1 cellular context compared by ENCODE assay signal in the genomic region with DNA sequence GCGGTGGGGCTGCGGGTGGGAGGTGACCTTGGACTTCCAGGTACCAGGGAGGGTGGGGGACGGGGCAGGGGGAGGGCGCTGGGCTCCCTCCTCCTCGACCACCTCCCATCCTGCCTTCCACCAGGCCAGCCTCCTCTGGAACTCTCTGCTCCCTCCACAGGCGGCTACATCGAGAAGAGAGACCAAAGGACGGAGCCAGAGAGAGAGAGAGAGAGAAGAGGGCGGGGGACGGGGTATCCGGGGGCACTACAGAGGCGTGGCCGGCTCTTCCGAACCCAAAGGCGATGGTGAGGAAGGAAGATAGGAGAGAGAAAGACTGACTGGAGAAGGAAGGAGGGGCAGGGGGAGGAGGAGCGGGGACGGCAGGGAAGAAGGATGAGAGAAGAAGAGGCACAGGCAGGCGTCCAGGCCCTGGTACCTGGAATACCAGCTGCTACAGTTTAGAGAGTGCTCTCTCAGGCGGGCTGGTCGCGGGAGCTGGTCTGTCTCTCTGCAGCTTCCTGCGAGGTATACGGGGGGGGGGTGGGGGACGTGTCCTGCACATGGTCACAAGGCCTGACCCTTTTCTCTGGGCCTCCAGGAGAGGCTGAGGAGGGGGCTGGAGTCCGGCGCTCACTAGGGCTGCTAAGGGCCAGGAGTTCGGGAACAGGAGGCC.
TF ChIP-seq lines count a peak whose summit lies in the region.

No MANE protein-coding gene starts in this region.

TF ChIP-seq in SK-N-SH treated with all-trans-retinoic acid at 6 μM for 48 hours, 23 proteins besides CTCF, POLR2A, EP300 and RAD21 (continued from another document):
- TF ChIP-seq, protein P1, sequence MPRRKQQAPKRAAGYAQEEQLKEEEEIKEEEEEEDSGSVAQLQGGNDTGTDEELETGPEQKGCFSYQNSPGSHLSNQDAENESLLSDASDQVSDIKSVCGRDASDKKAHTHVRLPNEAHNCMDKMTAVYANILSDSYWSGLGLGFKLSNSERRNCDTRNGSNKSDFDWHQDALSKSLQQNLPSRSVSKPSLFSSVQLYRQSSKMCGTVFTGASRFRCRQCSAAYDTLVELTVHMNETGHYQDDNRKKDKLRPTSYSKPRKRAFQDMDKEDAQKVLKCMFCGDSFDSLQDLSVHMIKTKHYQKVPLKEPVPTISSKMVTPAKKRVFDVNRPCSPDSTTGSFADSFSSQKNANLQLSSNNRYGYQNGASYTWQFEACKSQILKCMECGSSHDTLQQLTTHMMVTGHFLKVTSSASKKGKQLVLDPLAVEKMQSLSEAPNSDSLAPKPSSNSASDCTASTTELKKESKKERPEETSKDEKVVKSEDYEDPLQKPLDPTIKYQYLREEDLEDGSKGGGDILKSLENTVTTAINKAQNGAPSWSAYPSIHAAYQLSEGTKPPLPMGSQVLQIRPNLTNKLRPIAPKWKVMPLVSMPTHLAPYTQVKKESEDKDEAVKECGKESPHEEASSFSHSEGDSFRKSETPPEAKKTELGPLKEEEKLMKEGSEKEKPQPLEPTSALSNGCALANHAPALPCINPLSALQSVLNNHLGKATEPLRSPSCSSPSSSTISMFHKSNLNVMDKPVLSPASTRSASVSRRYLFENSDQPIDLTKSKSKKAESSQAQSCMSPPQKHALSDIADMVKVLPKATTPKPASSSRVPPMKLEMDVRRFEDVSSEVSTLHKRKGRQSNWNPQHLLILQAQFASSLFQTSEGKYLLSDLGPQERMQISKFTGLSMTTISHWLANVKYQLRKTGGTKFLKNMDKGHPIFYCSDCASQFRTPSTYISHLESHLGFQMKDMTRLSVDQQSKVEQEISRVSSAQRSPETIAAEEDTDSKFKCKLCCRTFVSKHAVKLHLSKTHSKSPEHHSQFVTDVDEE (CRISPR knock-in tag; IDR thresholded peaks at IDR 0.05) = no peak
- TF ChIP-seq, protein P2, sequence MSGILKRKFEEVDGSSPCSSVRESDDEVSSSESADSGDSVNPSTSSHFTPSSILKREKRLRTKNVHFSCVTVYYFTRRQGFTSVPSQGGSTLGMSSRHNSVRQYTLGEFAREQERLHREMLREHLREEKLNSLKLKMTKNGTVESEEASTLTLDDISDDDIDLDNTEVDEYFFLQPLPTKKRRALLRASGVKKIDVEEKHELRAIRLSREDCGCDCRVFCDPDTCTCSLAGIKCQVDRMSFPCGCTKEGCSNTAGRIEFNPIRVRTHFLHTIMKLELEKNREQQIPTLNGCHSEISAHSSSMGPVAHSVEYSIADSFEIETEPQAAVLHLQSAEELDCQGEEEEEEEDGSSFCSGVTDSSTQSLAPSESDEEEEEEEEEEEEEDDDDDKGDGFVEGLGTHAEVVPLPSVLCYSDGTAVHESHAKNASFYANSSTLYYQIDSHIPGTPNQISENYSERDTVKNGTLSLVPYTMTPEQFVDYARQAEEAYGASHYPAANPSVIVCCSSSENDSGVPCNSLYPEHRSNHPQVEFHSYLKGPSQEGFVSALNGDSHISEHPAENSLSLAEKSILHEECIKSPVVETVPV (CRISPR knock-in tag; IDR thresholded peaks at IDR 0.05) = no peak
- no peak for TF ChIP-seq ARNTL (CRISPR knock-in tag; IDR thresholded peaks at IDR 0.05; ENCODE audit: borderline replicate concordance, low read depth)
- TF ChIP-seq, protein P3, sequence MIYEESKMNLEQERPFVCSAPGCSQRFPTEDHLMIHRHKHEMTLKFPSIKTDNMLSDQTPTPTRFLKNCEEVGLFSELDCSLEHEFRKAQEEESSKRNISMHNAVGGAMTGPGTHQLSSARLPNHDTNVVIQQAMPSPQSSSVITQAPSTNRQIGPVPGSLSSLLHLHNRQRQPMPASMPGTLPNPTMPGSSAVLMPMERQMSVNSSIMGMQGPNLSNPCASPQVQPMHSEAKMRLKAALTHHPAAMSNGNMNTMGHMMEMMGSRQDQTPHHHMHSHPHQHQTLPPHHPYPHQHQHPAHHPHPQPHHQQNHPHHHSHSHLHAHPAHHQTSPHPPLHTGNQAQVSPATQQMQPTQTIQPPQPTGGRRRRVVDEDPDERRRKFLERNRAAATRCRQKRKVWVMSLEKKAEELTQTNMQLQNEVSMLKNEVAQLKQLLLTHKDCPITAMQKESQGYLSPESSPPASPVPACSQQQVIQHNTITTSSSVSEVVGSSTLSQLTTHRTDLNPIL (CRISPR knock-in tag; IDR thresholded peaks at IDR 0.05; ENCODE audit: low read depth) = no peak
